ENCODE assay signal across 9 cellular contexts in the genomic region with DNA sequence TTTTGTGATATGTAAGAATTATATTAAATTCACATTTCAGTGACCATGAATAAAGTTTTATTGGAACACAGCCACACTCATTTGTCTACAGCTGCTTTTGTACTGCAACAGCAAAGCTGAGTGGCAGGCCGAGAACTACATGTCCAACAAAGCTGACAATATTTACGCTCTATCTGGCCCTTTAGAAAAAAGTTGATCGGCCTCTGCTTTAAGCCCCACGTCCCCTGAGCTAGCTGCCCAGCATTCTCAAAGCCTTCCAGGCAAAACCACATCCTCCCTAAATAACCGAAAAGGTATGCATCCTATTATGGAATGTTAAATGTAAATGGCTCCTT. TPM values are rescaled to one million over a fixed set of nuclear protein-coding genes. Genes with fewer than 3 reads are reported as not detected.
DNase-seq lines count a peak whose midpoint lies in the region; ATAC-seq, FAIRE-seq and TF ChIP-seq lines count a peak whose summit lies in the region.
"Had no signal": no experiment of that assay in that cellular context is flagged by ENCODE, and none has a peak within 500 bp of the region (broad histone marks: within the 10 kb centered on the region; RNA-seq: fewer than 3 reads in every experiment).

No MANE protein-coding gene starts in this region.

- H3K36me3 ChIP-seq in CD4-positive, CD25-positive, alpha-beta regulatory T cell (ENCODE audit: control insufficient read depth, insufficient read depth, low read length): peaks cover 12% of the 10 kb centered on the region
- peaks cover 0 to 3% (median 0%) of the 10 kb centered on the region in 3 experiments for H3K36me3 ChIP-seq in naive thymus-derived CD4-positive, alpha-beta T cell (ENCODE audit: control insufficient read depth in 2 of 3, insufficient read depth in 3 of 3, low read length in 3 of 3)

- FAIRE-seq in GM19239 (lab: Jason Lieb, UNC): no peak

- peaks cover 25 to 97% (median 70%) of the 10 kb centered on the region in 4 donors for H3K4me1 Mint-ChIP-seq in CD4-positive, CD25-positive, alpha-beta regulatory T cell
- peaks cover 99% of the 10 kb centered on the region for H3K4me1 Mint-ChIP-seq in brain
- H3K4me1 Mint-ChIP-seq in naive thymus-derived CD4-positive, alpha-beta T cell: peaks cover 77 to 98% (median 92%) of the 10 kb centered on the region in 7 donors

- intact Hi-C loops in naive thymus-derived CD4-positive, alpha-beta T cell (cut with micrococcal nuclease): loop anchor here in 1 of 2 donors (10.0 kb wide), 2 partner anchors 915 to 1585 kb away; partner anchors contain the start of gene FOXO6

- CTCF ChIA-PET in naive thymus-derived CD4-positive, alpha-beta T cell (lab: Charles Lee): interaction anchor here (1.1 to 1.5 kb wide), 3 partner anchors 18 to 28 kb away, joined by 3 to 5 read pairs (median 3); no protein-coding TSS in a partner anchor

- H3K36me3 Mint-ChIP-seq in CD4-positive, CD25-positive, alpha-beta regulatory T cell: peaks cover 6% of the 10 kb centered on the region
- H3K36me3 Mint-ChIP-seq in brain: peaks cover 79% of the 10 kb centered on the region
- peaks cover 4 to 32% (median 10%) of the 10 kb centered on the region in 5 donors for H3K36me3 Mint-ChIP-seq in naive thymus-derived CD4-positive, alpha-beta T cell

- no peak overlapping the region for H3K27ac ChIP-seq in CD4-positive, CD25-positive, alpha-beta regulatory T cell (ENCODE audit: insufficient read depth, low read length, poor library complexity, severe bottlenecking)
- H3K27ac ChIP-seq in naive thymus-derived CD4-positive, alpha-beta T cell (ENCODE audit: low read depth, low read length): no peak overlapping the region

- H3K9me3 Mint-ChIP-seq in CD4-positive, CD25-positive, alpha-beta regulatory T cell: no peaks in the 10 kb centered on the region
- peaks cover 0 to 2% (median 0%) of the 10 kb centered on the region in 5 experiments for H3K9me3 Mint-ChIP-seq in brain
- H3K9me3 Mint-ChIP-seq in naive thymus-derived CD4-positive, alpha-beta T cell: no peaks in the 10 kb centered on the region

- peak overlapping the region in 3 of 4 donors; percentile 36 to 48 (median 37) for H3K4me3 Mint-ChIP-seq in CD4-positive, CD25-positive, alpha-beta regulatory T cell
- H3K4me3 Mint-ChIP-seq in brain: peak overlapping the region; percentile 40 to 74 (median 69)
- H3K4me3 Mint-ChIP-seq in naive thymus-derived CD4-positive, alpha-beta T cell: peak overlapping the region in 9 of 10 donors; percentile 51 to 78 (median 70)

- no peak overlapping the region for H3K4me3 ChIP-seq in CD4-positive, CD25-positive, alpha-beta regulatory T cell (ENCODE audit: low read depth, low read length)
- no peak overlapping the region for H3K4me3 ChIP-seq in naive thymus-derived CD4-positive, alpha-beta T cell (ENCODE audit: low read length)

- no peaks in the 10 kb centered on the region for H3K27me3 Mint-ChIP-seq in CD4-positive, CD25-positive, alpha-beta regulatory T cell
- no peaks in the 10 kb centered on the region for H3K27me3 Mint-ChIP-seq in brain
- no peaks in the 10 kb centered on the region for H3K27me3 Mint-ChIP-seq in naive thymus-derived CD4-positive, alpha-beta T cell

- no peak for ATAC-seq in CD4-positive, CD25-positive, alpha-beta regulatory T cell (ENCODE audit: low read depth in 2 of 2)
- no peak for ATAC-seq in naive thymus-derived CD4-positive, alpha-beta T cell

- peak overlapping the region; percentile 8 to 94 (median 82) for H3K27ac Mint-ChIP-seq in CD4-positive, CD25-positive, alpha-beta regulatory T cell
- peak overlapping the region in 4 of 5 experiments; percentile 25 to 94 (median 90) for H3K27ac Mint-ChIP-seq in brain
- peak overlapping the region; percentile 29 to 89 (median 80) for H3K27ac Mint-ChIP-seq in naive thymus-derived CD4-positive, alpha-beta T cell

- H3K9me3 ChIP-seq in CD4-positive, CD25-positive, alpha-beta regulatory T cell (ENCODE audit: control insufficient read depth in 2 of 2, low read length in 2 of 2): no peaks in the 10 kb centered on the region
- H3K9me3 ChIP-seq in naive thymus-derived CD4-positive, alpha-beta T cell (ENCODE audit: control insufficient read depth in 2 of 3, low read length in 3 of 3): no peaks in the 10 kb centered on the region

- H3K27me3 ChIP-seq in CD4-positive, CD25-positive, alpha-beta regulatory T cell (ENCODE audit: control insufficient read depth, insufficient read depth, low read length): no peaks in the 10 kb centered on the region
- no peaks in the 10 kb centered on the region for H3K27me3 ChIP-seq in naive thymus-derived CD4-positive, alpha-beta T cell (ENCODE audit: control insufficient read depth in 2 of 2, insufficient read depth in 2 of 2, low read length in 2 of 2)

- peaks cover 96% of the 10 kb centered on the region for H3K4me1 ChIP-seq in CD4-positive, CD25-positive, alpha-beta regulatory T cell (ENCODE audit: control insufficient read depth, insufficient read depth, low read length, poor library complexity, severe bottlenecking)
- H3K4me1 ChIP-seq in naive thymus-derived CD4-positive, alpha-beta T cell (ENCODE audit: control insufficient read depth in 2 of 2, insufficient read depth in 2 of 2, low read length in 2 of 2): peaks cover 88 to 94% of the 10 kb centered on the region in 2 donors

- DNase-seq in CD4-positive, CD25-positive, alpha-beta regulatory T cell: no peak
- DNase-seq in M059J (ENCODE audit: low read depth) (peak; percentile 88), GM19239 (ENCODE audit: insufficient read length, low spot score) (no peak), NCI-H2081 treated with DMSO at 0.1 percent for 48 hours (lab: John Stamatoyannopoulos, UW) (no peak), T-helper 9 cell (no peak), SIG-M5 treated with dmso at 0.1 percent for 504 hours (lab: John Stamatoyannopoulos, UW; ENCODE audit: unreplicated experiment) (no peak)
- DNase-seq in naive thymus-derived CD4-positive, alpha-beta T cell: no peak
- DNase-seq: NK-92 treated with Interleukin-12 subunit alpha and Interleukin-12 subunit beta, amount 100 ng/mL, for 24 hours had no signal

- POLR2A ChIA-PET in naive thymus-derived CD4-positive, alpha-beta T cell (lab: Charles Lee): interaction anchor here (1.1 to 16.3 kb wide), 5 partner anchors 6 to 25 kb away, joined by 7 to 134 read pairs (median 41); no protein-coding TSS in a partner anchor

- no peak for TF ChIP-seq CTCF in brain (conservative IDR thresholded peaks at IDR 0.05)

RNA-seq across cellular contexts. Expression of gene SLC2A1, which starts 8.6 kb away (rescaled TPM):
- 60.2 TPM for total RNA-seq in CD4-positive, CD25-positive, alpha-beta regulatory T cell
- 10 to 100 TPM; 22.0 to 25.5 (median 23.6) TPM for polyA plus RNA-seq in CD4-positive, CD25-positive, alpha-beta regulatory T cell
- 218 and 274 TPM in 2 replicates for total RNA-seq in M059J (2014; rRNA removed; shearing (Covaris generic))
- 127 TPM for polyA plus RNA-seq in brain (ENCODE audit: insufficient read depth, low read depth, low replicate concordance)
- total RNA-seq in naive thymus-derived CD4-positive, alpha-beta T cell: 100 to 1,000 TPM in 1 of 5 experiments, 10 to 100 TPM in 4; 43.6 to 123 (median 73.1) TPM
- polyA plus RNA-seq in naive thymus-derived CD4-positive, alpha-beta T cell: 10 to 100 TPM; 16.6 to 18.6 TPM
